15 cellular contexts compared by ENCODE assay signal in the genomic region with DNA sequence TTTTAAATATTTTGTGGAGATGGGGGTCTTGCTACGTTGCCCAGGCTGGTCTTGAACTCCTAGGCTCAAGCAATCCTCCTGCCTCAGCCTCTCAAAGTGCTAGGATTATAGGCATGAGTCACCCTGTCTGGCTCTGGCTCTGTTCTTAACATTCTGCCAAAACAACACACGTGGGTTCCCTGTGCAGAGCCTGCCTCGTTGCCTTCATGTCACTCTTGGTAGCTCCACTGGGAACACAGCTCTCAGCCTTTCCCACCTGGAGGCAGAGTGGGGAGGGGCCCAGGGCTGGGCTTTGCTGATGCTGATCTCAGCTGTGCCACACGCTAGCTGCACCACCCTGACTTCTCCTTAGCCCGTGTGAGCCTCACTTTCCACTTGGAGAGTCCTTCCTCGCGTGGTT. TPM values are rescaled to one million over a fixed set of nuclear protein-coding genes. Genes with fewer than 3 reads are reported as not detected.
DNase-seq lines count a peak whose midpoint lies in the region; TF ChIP-seq lines count a peak whose summit lies in the region.
"Had no signal": no experiment of that assay in that cellular context is flagged by ENCODE, and none has a peak within 500 bp of the region (broad histone marks: within the 10 kb centered on the region; RNA-seq: fewer than 3 reads in every experiment).

No MANE protein-coding gene starts in this region.

- intact Hi-C loops in vagina (cut with DNase I) (loop anchor here (5.0 kb wide), 1 partner anchor 47 kb away; no protein-coding TSS in a partner anchor), dorsolateral prefrontal cortex (cut with DNase I) (no loop called here)

- in situ Hi-C loops in astrocyte of the spinal cord (cut with HindIII; ENCODE audit: low sequenced_read_pairs): no loop called here
- in situ Hi-C loops in GM13976 (cut with MboI; ENCODE audit: low sequenced_read_pairs, unreplicated experiment): no loop called here

- H3K27me3 ChIP-seq in vagina: no peaks in the 10 kb centered on the region
- H3K27me3 ChIP-seq in dorsolateral prefrontal cortex: no peaks in the 10 kb centered on the region

- peak overlapping the region; percentile 95 for H3K27ac ChIP-seq in vagina
- no peak overlapping the region for H3K27ac ChIP-seq in dorsolateral prefrontal cortex
- H3K27ac ChIP-seq: 22Rv1 had no signal

- H3K9me3 ChIP-seq in vagina: no peaks in the 10 kb centered on the region
- H3K9me3 ChIP-seq: heart right ventricle had no signal

- H3K36me3 ChIP-seq in vagina: peaks cover 0 to 15% of the 10 kb centered on the region in 2 donors

- DNase-seq in DMS 273 (lab: John Stamatoyannopoulos, UW; ENCODE audit: unreplicated experiment) (peak; percentile 52), DMS 273 treated with DMSO at 0.1 percent for 48 hours (lab: John Stamatoyannopoulos, UW) (no peak), astrocyte of the spinal cord (ENCODE audit: low read depth, low spot score) (peak; percentile 82), glomerular visceral epithelial cell (ENCODE audit: extremely low spot score) (peak; percentile 88), vagina (ENCODE audit: extremely low spot score in 2 of 2) (no peak), GM13976 (ENCODE audit: low spot score) (no peak), COR-L47 (lab: John Stamatoyannopoulos, UW) (no peak), dorsolateral prefrontal cortex (no peak)
- DNase-seq: activated gamma-delta T cell; heart right ventricle; NCI-H1092; NK-92 treated with Interleukin-12 subunit alpha and Interleukin-12 subunit beta, amount 100 ng/mL, for 24 hours; stimulated activated naive CD4-positive, alpha-beta T cell; T-cell had no signal

- no peak for TF ChIP-seq CTCF in astrocyte of the spinal cord (IDR thresholded peaks at IDR 0.05; ENCODE audit: low read depth, low read length)
- TF ChIP-seq CTCF in vagina (IDR thresholded peaks at IDR 0.05): no peak
- TF ChIP-seq CTCF in GM13976 (IDR thresholded peaks at IDR 0.05; ENCODE audit: borderline replicate concordance, control extremely low read depth, extremely low read depth, insufficient read depth, missing control alignments): no peak
- TF ChIP-seq CTCF in dorsolateral prefrontal cortex (IDR thresholded peaks at IDR 0.05 in 54 of 56, conservative IDR thresholded peaks at IDR 0.05 in 2 of 56; ENCODE audit: low read depth in 1 of 56, partially characterized antibody in 56 of 56): no peak

- TF ChIP-seq POLR2A in vagina (IDR thresholded peaks at IDR 0.05): no peak

- peaks cover 77% of the 10 kb centered on the region for H3K4me1 ChIP-seq in vagina

- H3K4me3 ChIP-seq in astrocyte of the spinal cord (ENCODE audit: low read depth, low read length) (no peak overlapping the region), vagina (no peak overlapping the region), dorsolateral prefrontal cortex (no peak overlapping the region)
- H3K4me3 ChIP-seq: heart right ventricle had no signal

RNA-seq across cellular contexts. Expression of gene CRISPLD2, which starts 19.3 kb away (rescaled TPM):
- 320 TPM for total RNA-seq in vagina
- 10 to 100 TPM in 80 of 120 experiments, 1 to 10 TPM in 40; 3.4 to 43.2 (median 11.6) TPM for total RNA-seq in dorsolateral prefrontal cortex

Comparison
In these comparisons a context has a peak if more than half of its experiments do, and no peak if none do; other contexts are left out.
1. DNase-seq: peak in DMS 273 (single experiment), astrocyte of the spinal cord (single experiment) and glomerular visceral epithelial cell (single experiment); none in DMS 273 treated with DMSO at 0.1 percent for 48 hours (single experiment), vagina (0 of 2), GM13976 (single experiment), COR-L47 (single experiment) and dorsolateral prefrontal cortex (0 of 10).